In genomic region chr7:134481167-134481566, GRCh38 we compare ENCODE assay signal across 25 cellular contexts. TPM values are rescaled to one million over a fixed set of nuclear protein-coding genes. Genes with fewer than 3 reads are reported as not detected.
DNase-seq lines count a peak whose midpoint lies in the region; ATAC-seq, FAIRE-seq and TF ChIP-seq lines count a peak whose summit lies in the region.
"Had no signal": no experiment of that assay in that cellular context is flagged by ENCODE, and none has a peak within 500 bp of the region (broad histone marks: within the 10 kb centered on the region; RNA-seq: fewer than 3 reads in every experiment).

No MANE protein-coding gene starts in this region.

- peaks cover 19% of the 10 kb centered on the region for H3K4me1 Mint-ChIP-seq in astrocyte (ENCODE audit: low read depth, unreplicated experiment)
- H3K4me1 Mint-ChIP-seq: CD14-positive monocyte had no signal

- no peaks in the 10 kb centered on the region for H3K9me3 ChIP-seq in HCT116 (ENCODE audit: control insufficient read depth in 1 of 2, insufficient read depth in 1 of 2, low read depth in 1 of 2, low read length in 2 of 2)
- H3K9me3 ChIP-seq in astrocyte (ENCODE audit: insufficient read depth, low read depth, low read length) = no peaks in the 10 kb centered on the region
- H3K9me3 ChIP-seq in skeletal muscle satellite cell (replicated peaks; ENCODE audit: low read length) = no peaks in the 10 kb centered on the region
- H3K9me3 ChIP-seq in trophoblast cell (ENCODE audit: insufficient read depth, low read depth, low read length) = no peaks in the 10 kb centered on the region

- H4K8ac ChIP-seq in trophoblast cell (ENCODE audit: low read depth, low read length) = no peak overlapping the region

- no peak overlapping the region for H4K91ac ChIP-seq in trophoblast cell (ENCODE audit: low read depth, low read length)

- RAD21 ChIA-PET in HCT116 (lab: Charles Lee; ENCODE audit: low non-redundant PET in 1 of 2, low total read pairs in 2 of 2, uncharacterized antibody in 2 of 2, unreplicated experiment in 2 of 2) = interaction anchor here in 1 of 2 experiments (1.6 kb wide), 1 partner anchor 49 kb away, joined by 6 read pairs; no protein-coding TSS in a partner anchor

- peaks cover 2% of the 10 kb centered on the region for H3K36me3 Mint-ChIP-seq in astrocyte (ENCODE audit: low read depth, unreplicated experiment)
- H3K36me3 Mint-ChIP-seq: CD14-positive monocyte had no signal

- H3K27me3 ChIP-seq in HCT116 (ENCODE audit: insufficient read depth, low read length) (no peaks in the 10 kb centered on the region), astrocyte (ENCODE audit: insufficient read depth, low read length) (no peaks in the 10 kb centered on the region), skeletal muscle satellite cell (ENCODE audit: control insufficient read depth, insufficient read depth, low read length) (no peaks in the 10 kb centered on the region), trophoblast cell (ENCODE audit: insufficient read depth, low read length) (no peaks in the 10 kb centered on the region)

- H3K36me3 ChIP-seq in HCT116 (ENCODE audit: control insufficient read depth in 1 of 2, insufficient read depth in 2 of 2, low read length in 2 of 2) (no peaks in the 10 kb centered on the region), astrocyte (ENCODE audit: insufficient read depth, low read length) (no peaks in the 10 kb centered on the region), skeletal muscle satellite cell (ENCODE audit: insufficient read depth, low read length) (no peaks in the 10 kb centered on the region), trophoblast cell (ENCODE audit: control insufficient read depth in 1 of 2, insufficient read depth in 2 of 2, low read length in 2 of 2) (no peaks in the 10 kb centered on the region)

- H3K4me3 Mint-ChIP-seq in astrocyte (ENCODE audit: unreplicated experiment) = no peak overlapping the region
- H3K4me3 Mint-ChIP-seq: CD14-positive monocyte, H9 had no signal

- H3K4ac ChIP-seq in trophoblast cell (ENCODE audit: low read depth, low read length) = no peak overlapping the region

- peaks cover 13 to 15% of the 10 kb centered on the region in 2 experiments for H3K4me1 ChIP-seq in HCT116 (ENCODE audit: control insufficient read depth in 1 of 2, insufficient read depth in 2 of 2, low read length in 2 of 2)
- peaks cover 9% of the 10 kb centered on the region for H3K4me1 ChIP-seq in astrocyte (ENCODE audit: insufficient read depth, low read length)
- H3K4me1 ChIP-seq in skeletal muscle satellite cell (ENCODE audit: control insufficient read depth, insufficient read depth, low read length) = peaks cover 13% of the 10 kb centered on the region
- no peaks in the 10 kb centered on the region for H3K4me1 ChIP-seq in trophoblast cell (ENCODE audit: control insufficient read depth in 1 of 2, insufficient read depth in 2 of 2, low read length in 2 of 2)

- no peak overlapping the region for H4K12ac ChIP-seq in trophoblast cell (ENCODE audit: low read depth, low read length)

- H3K4me2 ChIP-seq in HCT116 (ENCODE audit: low read length) (peak overlapping the region; percentile 64), astrocyte (ENCODE audit: low read length) (peak overlapping the region; percentile 61), skeletal muscle satellite cell (ENCODE audit: low read length) (peak overlapping the region; percentile 51), trophoblast cell (ENCODE audit: low read length) (no peak overlapping the region)

- no peaks in the 10 kb centered on the region for H3K27me3 Mint-ChIP-seq in astrocyte (ENCODE audit: low read depth, unreplicated experiment)

- TF ChIP-seq CTCF in HCT116 (IDR thresholded peaks at IDR 0.05 in 2 of 3, conservative IDR thresholded peaks at IDR 0.05 in 1 of 3; ENCODE audit: borderline replicate concordance in 1 of 3, insufficient read depth in 1 of 3, low read depth in 2 of 3, low read length in 2 of 3) (no peak), astrocyte (IDR thresholded peaks at IDR 0.05; ENCODE audit: insufficient read depth, low read depth, low read length) (no peak)

- peak; percentile 44 for ATAC-seq in HCT116

- H4K20me1 ChIP-seq in HCT116 (ENCODE audit: insufficient read depth) (no peaks in the 10 kb centered on the region), astrocyte (ENCODE audit: insufficient read depth, low read length) (no peaks in the 10 kb centered on the region)

- CTCF ChIA-PET in HCT116 (lab: Charles Lee) = interaction anchor here (0.7 to 4.8 kb wide), 6 partner anchors 10 to 66 kb away, joined by 3 to 50 read pairs (median 7); partner anchors contain the start of gene AKR1B1

- no peak for TF ChIP-seq RAD21 in HCT116 (IDR thresholded peaks at IDR 0.05; ENCODE audit: low read depth)

- peak overlapping the region; percentile 62 for H2AFZ ChIP-seq in HCT116 (ENCODE audit: low read depth, low read length, poor library complexity, severe bottlenecking)
- no peak overlapping the region for H2AFZ ChIP-seq in astrocyte (ENCODE audit: low read depth, low read length)
- no peak overlapping the region for H2AFZ ChIP-seq in trophoblast cell (ENCODE audit: insufficient read depth, low read length, poor library complexity)

- H3K9me2 ChIP-seq in HCT116 (ENCODE audit: insufficient read depth) = no peaks in the 10 kb centered on the region

- H3K27ac ChIP-seq in HCT116 (ENCODE audit: low read depth, low read length) = no peak overlapping the region
- no peak overlapping the region for H3K27ac ChIP-seq in astrocyte (ENCODE audit: low read depth, low read length)
- H3K27ac ChIP-seq in trophoblast cell (ENCODE audit: low read depth, low read length) = no peak overlapping the region
- H3K27ac ChIP-seq: 22Rv1, HL-60 had no signal

- H3K14ac ChIP-seq in trophoblast cell (ENCODE audit: low read length) = no peak overlapping the region

- DNase-seq in NCI-H2171 treated with DMSO at 0.1 percent for 48 hours (lab: John Stamatoyannopoulos, UW) (peak; percentile 47), NCI-H2171 (lab: John Stamatoyannopoulos, UW) (no peak), HCT116 (ENCODE audit: low read depth, low spot score) (no peak), astrocyte (ENCODE audit: low read depth) (no peak), DMS 273 treated with DMSO at 0.1 percent for 48 hours (lab: John Stamatoyannopoulos, UW) (no peak), SIG-M5 treated with dmso at 0.1 percent for 504 hours (lab: John Stamatoyannopoulos, UW; ENCODE audit: unreplicated experiment) (no peak), trophoblast cell (no peak)
- DNase-seq: GF-D8, KG1, NCI-H1105, NCI-H146, NCI-H2029, NCI-H345, NCI-H524, NCI-H82, SHP77, T-helper 1 cell had no signal

- H2AK5ac ChIP-seq in trophoblast cell (ENCODE audit: low read length) = no peak overlapping the region

- no peaks in the 10 kb centered on the region for H3K9me3 Mint-ChIP-seq in astrocyte (ENCODE audit: unreplicated experiment)

- no CpG with 5 or more reads among the region's 3 CpGs for WGBS in trophoblast cell (ENCODE audit: extremely low coverage, insufficient coverage, insufficient read length)

- POLR2A ChIA-PET in HCT116 (lab: Charles Lee) = interaction anchor here (0.8 kb wide), 1 partner anchor 49 kb away, joined by 4 read pairs; no protein-coding TSS in a partner anchor

- H3K79me1 ChIP-seq in trophoblast cell (ENCODE audit: low read length) = no peaks in the 10 kb centered on the region

- TF ChIP-seq POLR2A in HCT116 (IDR thresholded peaks at IDR 0.05; ENCODE audit: borderline replicate concordance, extremely low read depth, insufficient read depth, insufficient read length) = no peak

- BruUV-seq in HCT116 (replicated peaks; lab: Mats Ljungman, UMichigan) = no TSS peak

- H3K23ac ChIP-seq in trophoblast cell (ENCODE audit: low read length) = no peak overlapping the region

- intact Hi-C loops in HCT116 (cut with micrococcal nuclease) = no loop called here

- no peak overlapping the region for H2BK5ac ChIP-seq in trophoblast cell (ENCODE audit: low read depth, low read length, poor library complexity)

- no peak overlapping the region for H2BK12ac ChIP-seq in trophoblast cell (ENCODE audit: low read length)

- no peak overlapping the region for H3K9ac ChIP-seq in HCT116 (ENCODE audit: low read length)
- no peak overlapping the region for H3K9ac ChIP-seq in astrocyte (ENCODE audit: low read length)
- H3K9ac ChIP-seq in skeletal muscle satellite cell (ENCODE audit: low read depth, low read length) = no peak overlapping the region
- no peak overlapping the region for H3K9ac ChIP-seq in trophoblast cell (ENCODE audit: low read length)

- H3K4me3 ChIP-seq in HCT116 (replicated peaks in 1 of 2; ENCODE audit: low read depth in 1 of 2, low read length in 2 of 2) (no peak overlapping the region), astrocyte (ENCODE audit: insufficient read depth, low read depth, low read length) (no peak overlapping the region), skeletal muscle satellite cell (ENCODE audit: low read length) (no peak overlapping the region), trophoblast cell (ENCODE audit: low read depth, low read length) (no peak overlapping the region)

- H3K27ac Mint-ChIP-seq in astrocyte (ENCODE audit: unreplicated experiment) = peak overlapping the region; percentile 26
- H3K27ac Mint-ChIP-seq: CD14-positive monocyte had no signal

- no peak for FAIRE-seq in astrocyte (lab: Jason Lieb, UNC)
- FAIRE-seq: D721Med had no signal

- H3K18ac ChIP-seq in trophoblast cell (ENCODE audit: low read length) = no peak overlapping the region

- no peak overlapping the region for H2BK120ac ChIP-seq in trophoblast cell (ENCODE audit: insufficient read depth, low read length, poor library complexity)

- H3K79me2 ChIP-seq in HCT116 (ENCODE audit: insufficient read depth, low read length) (no peaks in the 10 kb centered on the region), astrocyte (ENCODE audit: insufficient read depth, low read length) (no peaks in the 10 kb centered on the region), trophoblast cell (ENCODE audit: control insufficient read depth, insufficient read depth, low read length, poor library complexity) (no peaks in the 10 kb centered on the region)

TF ChIP-seq in HCT116, 20 proteins besides CTCF, POLR2A, EP300 and RAD21 (continues in another document):
- TF ChIP-seq ATF3 (IDR thresholded peaks at IDR 0.05) (no peak), JUND (IDR thresholded peaks at IDR 0.05) (no peak), EZH2 (IDR thresholded peaks at IDR 0.05) (no peak), CEBPB (IDR thresholded peaks at IDR 0.05; ENCODE audit: low read depth) (no peak), CBX3 (IDR thresholded peaks at IDR 0.05; ENCODE audit: low read depth) (no peak)

RNA-seq across cellular contexts. Expression of gene AKR1B1, which starts 22.3 kb away (rescaled TPM):
- 56.8 TPM for total RNA-seq in HCT116 (2021; ENCODE audit: unreplicated experiment)
- polyA plus RNA-seq in HCT116 (2012) = 51.7 and 58.6 TPM in 2 replicates
- total RNA-seq in astrocyte = 88.9 and 114 TPM in 2 replicates
- total RNA-seq in skeletal muscle satellite cell (2012; rRNA removed) = 142 and 151 TPM in 2 replicates
- 219 and 229 TPM in 2 replicates for polyA plus RNA-seq in trophoblast cell (2013)
- total RNA-seq: HT-29 had no signal

RNA-seq across cellular contexts. Expression of gene AKR1B10, which starts 46.2 kb away (rescaled TPM):
- 0.54 TPM for total RNA-seq in HCT116 (2021; ENCODE audit: unreplicated experiment)
- 0.04 and 0.39 TPM in 2 replicates for polyA plus RNA-seq in HCT116 (2012)
- total RNA-seq in astrocyte = 0.17 and 0.54 TPM in 2 replicates
- 1.7 and 2.3 TPM in 2 replicates for total RNA-seq in skeletal muscle satellite cell (2012; rRNA removed)
- polyA plus RNA-seq in trophoblast cell (2013) = 0.05 and 0.08 TPM in 2 replicates
- total RNA-seq: H9, OCI-LY7 had no signal
- polyA plus RNA-seq: CD14-positive monocyte had no signal
